ENCODE assay signal across 30 cellular contexts in genomic region chr15:90606641-90607040, GRCh38.
"Had no signal": no experiment of that assay in that cellular context is flagged by ENCODE, and none has a peak within 500 bp of the region (broad histone marks: within the 10 kb centered on the region; RNA-seq: fewer than 3 reads in every experiment).

No MANE protein-coding gene starts in this region.

- H3K4me3 ChIP-seq: adrenal gland, ascending aorta, body of pancreas, breast epithelium, cardiac muscle cell had no signal

- H3K4me1 ChIP-seq: adrenal gland, body of pancreas, breast epithelium had no signal

- DNase-seq: activated effector memory CD4-positive, alpha-beta T cell treated with anti-CD3 and anti-CD28 coated beads, Interleukin-2, amount 50 U/mL, for 16 hours; activated effector memory CD4-positive, alpha-beta T cell treated with Interleukin-2 at 50 U/mL for 16 hours; activated gamma-delta T cell; activated gamma-delta T cell treated with Interleukin-2 at 50 U/mL for 16 hours; activated naive CD4-positive, alpha-beta T cell; activated naive CD4-positive, alpha-beta T cell treated with anti-CD3 and anti-CD28 coated beads for 36 hours; activated naive CD4-positive, alpha-beta T cell treated with anti-CD3 and anti-CD28 coated beads, Interleukin-2, amount 10 ng/mL, durations not matched to agents 7 days and 5 days; activated naive CD4-positive, alpha-beta T cell treated with anti-CD3 and anti-CD28 coated beads, Interleukin-2, amount 50 U/mL, for 16 hours; activated naive CD4-positive, alpha-beta T cell treated with Interleukin-2 at 50 U/mL for 16 hours; activated naive CD8-positive, alpha-beta T cell treated with anti-CD3 and anti-CD28 coated beads for 36 hours; activated naive CD8-positive, alpha-beta T cell treated with anti-CD3 and anti-CD28 coated beads, Interleukin-2, amount 10 ng/mL, durations not matched to agents 7 days and 5 days; activated naive CD8-positive, alpha-beta T cell treated with anti-CD3 and anti-CD28 coated beads, Interleukin-2, amount 50 U/mL, for 24 hours; activated T-cell treated with anti-CD3 and anti-CD28 coated beads for 4 hours; activated T-cell treated with anti-CD3 and anti-CD28 coated beads, Interleukin-2, amount 50 U/mL, for 1 hour; activated T-cell treated with anti-CD3 and anti-CD28 coated beads, Interleukin-2, amount 50 U/mL, for 24 hours; activated T-cell treated with anti-CD3 and anti-CD28 coated beads, Interleukin-2, amount 50 U/mL, for 4 hours; activated T-cell treated with anti-CD3 and anti-CD28 coated beads, Interleukin-2, amount 50 U/mL, for 48 hours; activated T-cell treated with anti-CD3 and anti-CD28 coated beads, Interleukin-2, amount 50 U/mL, for 72 hours; adrenal gland; amniotic stem cell; amygdala; anterior cingulate cortex; aorta; brain microvascular endothelial cell; caudate nucleus; cerebellar nuclear complex had no signal

- H3K27me3 ChIP-seq: adrenal gland, ascending aorta, body of pancreas, brain microvascular endothelial cell, breast epithelium, cardiac muscle cell had no signal

- H3K9me3 ChIP-seq: adrenal gland, ascending aorta, body of pancreas, breast epithelium had no signal

- H3K27ac ChIP-seq: adrenal gland, body of pancreas, brain microvascular endothelial cell, cardiac muscle cell had no signal

- H3K36me3 ChIP-seq: breast epithelium, cardiac muscle cell had no signal
